In genomic region chr6:98525860-98526259, GRCh38 we compare ENCODE assay signal across 19 cellular contexts.
"Had no signal": no experiment of that assay in that cellular context is flagged by ENCODE, and none has a peak within 500 bp of the region (broad histone marks: within the 10 kb centered on the region; RNA-seq: fewer than 3 reads in every experiment).

No MANE protein-coding gene starts in this region.

- H3K27me3 ChIP-seq: adrenal gland, cardiac muscle cell, dorsolateral prefrontal cortex, left lung, tibial artery had no signal

- H3K27me3 Mint-ChIP-seq: activated CD4-positive, alpha-beta memory T cell treated with anti-CD3 and anti-CD28 coated beads for 36 hours; activated CD8-positive, alpha-beta memory T cell treated with anti-CD3 and anti-CD28 coated beads, Interleukin-2, amount 10 ng/mL, durations not matched to agents 7 days and 5 days; naive B cell; T-helper 17 cell had no signal

- H3K4me3 Mint-ChIP-seq: activated CD4-positive, alpha-beta memory T cell treated with anti-CD3 and anti-CD28 coated beads for 36 hours; activated CD4-positive, alpha-beta T cell treated with anti-CD3 and anti-CD28 coated beads for 36 hours; activated CD8-positive, alpha-beta memory T cell treated with anti-CD3 and anti-CD28 coated beads, Interleukin-2, amount 10 ng/mL, durations not matched to agents 7 days and 5 days; stimulated activated effector memory CD8-positive, alpha-beta T cell treated with anti-CD3 and anti-CD28 coated beads, Interleukin-12 subunit alpha, Interleukin-12 subunit beta, amount 100 ng/mL, for 72 hours; T-helper 17 cell had no signal

- ATAC-seq: activated CD4-positive, alpha-beta T cell treated with anti-CD3 and anti-CD28 coated beads for 36 hours; activated CD8-positive, alpha-beta memory T cell treated with anti-CD3 and anti-CD28 coated beads, Interleukin-2, amount 10 ng/mL, durations not matched to agents 7 days and 5 days; esophagus mucosa; stimulated activated effector memory CD8-positive, alpha-beta T cell treated with anti-CD3 and anti-CD28 coated beads, Interleukin-12 subunit alpha, Interleukin-12 subunit beta, amount 100 ng/mL, for 72 hours; T-helper 17 cell had no signal

- DNase-seq: activated CD4-positive, alpha-beta memory T cell treated with anti-CD3 and anti-CD28 coated beads for 36 hours; activated CD4-positive, alpha-beta T cell treated with anti-CD3 and anti-CD28 coated beads for 36 hours; activated CD8-positive, alpha-beta memory T cell treated with anti-CD3 and anti-CD28 coated beads, Interleukin-2, amount 10 ng/mL, durations not matched to agents 7 days and 5 days; activated naive CD4-positive, alpha-beta T cell treated with anti-CD3 and anti-CD28 coated beads, Interleukin-2, amount 50 U/mL, for 16 hours; activated T-cell treated with anti-CD3 and anti-CD28 coated beads, Interleukin-2, amount 50 U/mL, for 1 hour; adrenal gland; dorsolateral prefrontal cortex; kidney; left lung; mammary epithelial cell; naive B cell; stimulated activated CD4-positive, alpha-beta T cell treated with anti-CD3 and anti-CD28 coated beads, Interleukin-12 subunit alpha, Interleukin-12 subunit beta, amount 100 ng/mL, for 4 hours; T-helper 17 cell; tibial artery; WERI-Rb-1 had no signal

- H3K9me3 Mint-ChIP-seq: activated CD4-positive, alpha-beta memory T cell treated with anti-CD3 and anti-CD28 coated beads for 36 hours; activated T-helper 2 cell treated with anti-CD3 and anti-CD28 coated beads, Interferon-gamma antibody, Interleukin-2, Interleukin-4, amounts not matched to agents 10 μg/mL and 5 μg/mL and 100 μg/mL, durations not matched to agents 14 hours and 24 hours and 36 hours had no signal

- H3K36me3 ChIP-seq: adrenal gland, cardiac muscle cell, left lung, tibial artery, WERI-Rb-1 had no signal

- H3K4me3 ChIP-seq: adrenal gland, cardiac muscle cell, dorsolateral prefrontal cortex, left lung, tibial artery had no signal

- H3K9me3 ChIP-seq: adrenal gland, tibial artery had no signal

- H3K36me3 Mint-ChIP-seq: activated CD4-positive, alpha-beta memory T cell treated with anti-CD3 and anti-CD28 coated beads for 36 hours; activated CD8-positive, alpha-beta memory T cell treated with anti-CD3 and anti-CD28 coated beads, Interleukin-2, amount 10 ng/mL, durations not matched to agents 7 days and 5 days; naive B cell; stimulated activated effector memory CD8-positive, alpha-beta T cell treated with anti-CD3 and anti-CD28 coated beads, Interleukin-12 subunit alpha, Interleukin-12 subunit beta, amount 100 ng/mL, for 72 hours had no signal

- H3K4me1 Mint-ChIP-seq: activated CD4-positive, alpha-beta T cell treated with anti-CD3 and anti-CD28 coated beads for 36 hours; activated CD8-positive, alpha-beta memory T cell treated with anti-CD3 and anti-CD28 coated beads, Interleukin-2, amount 10 ng/mL, durations not matched to agents 7 days and 5 days; naive B cell; stimulated activated effector memory CD8-positive, alpha-beta T cell treated with anti-CD3 and anti-CD28 coated beads, Interleukin-12 subunit alpha, Interleukin-12 subunit beta, amount 100 ng/mL, for 72 hours; T-helper 17 cell had no signal

- H3K27ac Mint-ChIP-seq: activated CD4-positive, alpha-beta memory T cell treated with anti-CD3 and anti-CD28 coated beads for 36 hours; activated CD4-positive, alpha-beta T cell treated with anti-CD3 and anti-CD28 coated beads for 36 hours; activated CD8-positive, alpha-beta memory T cell treated with anti-CD3 and anti-CD28 coated beads, Interleukin-2, amount 10 ng/mL, durations not matched to agents 7 days and 5 days; activated T-helper 2 cell treated with anti-CD3 and anti-CD28 coated beads, Interferon-gamma antibody, Interleukin-2, Interleukin-4, amounts not matched to agents 10 μg/mL and 5 μg/mL and 100 μg/mL, durations not matched to agents 14 hours and 24 hours and 36 hours; naive B cell; stimulated activated effector memory CD8-positive, alpha-beta T cell treated with anti-CD3 and anti-CD28 coated beads, Interleukin-12 subunit alpha, Interleukin-12 subunit beta, amount 100 ng/mL, for 72 hours; T-helper 17 cell had no signal

- H3K27ac ChIP-seq: adrenal gland, cardiac muscle cell, dorsolateral prefrontal cortex, left lung, tibial artery, WERI-Rb-1 had no signal

- H3K4me1 ChIP-seq: adrenal gland, left lung, tibial artery had no signal
